Comparison of ENCODE assay signal across 14 cellular contexts in the genomic region with DNA sequence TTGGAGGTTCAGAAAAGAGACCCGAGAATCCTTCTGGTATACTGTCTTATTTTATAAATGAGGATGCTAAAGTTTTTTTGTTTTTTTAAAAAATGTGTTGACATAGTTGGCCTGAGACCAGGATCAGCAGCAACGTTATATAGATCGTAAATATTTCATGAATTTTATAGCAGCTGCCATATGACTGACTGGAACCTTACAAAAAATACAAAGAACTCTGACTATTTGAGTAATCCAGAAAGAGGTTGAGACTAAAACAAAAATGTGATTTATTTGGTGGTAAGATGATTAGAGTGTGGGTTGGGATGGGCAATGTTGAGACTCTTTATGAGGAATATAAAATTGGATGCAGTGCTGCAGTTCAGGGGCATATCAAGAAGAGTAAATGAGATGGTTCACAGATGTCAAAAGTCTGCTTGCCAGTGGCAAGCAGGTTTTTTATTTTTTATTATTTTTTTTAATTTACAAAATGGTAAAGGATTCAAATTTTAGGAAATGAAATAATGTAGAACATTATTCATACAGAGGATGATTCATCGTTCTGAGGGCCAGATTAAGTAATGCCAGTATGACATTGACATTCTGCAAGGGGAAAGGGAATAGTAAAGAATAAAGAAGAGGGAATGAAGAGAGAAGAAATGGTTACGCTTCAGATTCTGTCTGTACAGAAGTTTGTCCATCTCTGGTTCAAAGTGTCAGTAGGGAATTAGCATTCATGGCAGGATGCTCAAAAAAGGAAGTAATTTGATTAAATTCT. TPM values are rescaled to one million over a fixed set of nuclear protein-coding genes. Genes with fewer than 3 reads are reported as not detected.
A peak's percentile ranks its signal among the peaks of the same experiment; 100 is the strongest.
DNase-seq lines count a peak whose midpoint lies in the region; ATAC-seq and TF ChIP-seq lines count a peak whose summit lies in the region.
"Had no signal": no experiment of that assay in that cellular context is flagged by ENCODE, and none has a peak within 500 bp of the region (broad histone marks: within the 10 kb centered on the region; RNA-seq: fewer than 3 reads in every experiment).

No MANE protein-coding gene starts in this region.

- no peaks in the 10 kb centered on the region for H3K9me3 Mint-ChIP-seq in HFFc6
- H3K9me3 Mint-ChIP-seq: activated naive CD8-positive, alpha-beta T cell treated with anti-CD3 and anti-CD28 coated beads, Interleukin-2, amount 10 ng/mL, durations not matched to agents 7 days and 5 days had no signal

- no peak overlapping the region for H3K9ac ChIP-seq in adipocyte (ENCODE audit: low read length)

- DNase-seq in AG20443 (ENCODE audit: low spot score) (peak; percentile 13), HFFc6 (peak; percentile 12), adipocyte (ENCODE audit: low read depth) (peak; percentile 49), iris pigment epithelial cell (ENCODE audit: low read depth) (peak; percentile 54), NOMO-1 treated with DMSO at 0.1 percent for 48 hours (lab: John Stamatoyannopoulos, UW; ENCODE audit: unreplicated experiment) (no peak), hippocampal formation (lab: John Stamatoyannopoulos, UW) (no peak), NCI-H524 treated with DMSO at 0.1 percent for 48 hours (lab: John Stamatoyannopoulos, UW) (no peak)
- DNase-seq: activated naive CD8-positive, alpha-beta T cell treated with anti-CD3 and anti-CD28 coated beads, Interleukin-2, amount 10 ng/mL, durations not matched to agents 7 days and 5 days; NCI-H146; NCI-H510A treated with DMSO at 0.1 percent for 48 hours; Peyer's patch; T-helper 2 cell had no signal

- no peaks in the 10 kb centered on the region for H3K27me3 ChIP-seq in adipocyte (replicated peaks; ENCODE audit: control insufficient read depth, insufficient read depth, low read length)
- H3K27me3 ChIP-seq: Peyer's patch had no signal

- peak overlapping the region; percentile 47; the same call in 1 of the 2 replicates for H3K27ac Mint-ChIP-seq in HFFc6
- H3K27ac Mint-ChIP-seq: activated naive CD8-positive, alpha-beta T cell treated with anti-CD3 and anti-CD28 coated beads, Interleukin-2, amount 10 ng/mL, durations not matched to agents 7 days and 5 days had no signal

- no peak for TF ChIP-seq CTCF in HFFc6 (IDR thresholded peaks at IDR 0.05)

- H3K4me3 Mint-ChIP-seq in HFFc6, result peak overlapping the region; percentile 30; the same call in 1 of the 2 replicates
- H3K4me3 Mint-ChIP-seq: activated naive CD8-positive, alpha-beta T cell treated with anti-CD3 and anti-CD28 coated beads, Interleukin-2, amount 10 ng/mL, durations not matched to agents 7 days and 5 days had no signal

- no peaks in the 10 kb centered on the region for H3K27me3 Mint-ChIP-seq in HFFc6 (ENCODE audit: insufficient read depth)
- H3K27me3 Mint-ChIP-seq: activated naive CD8-positive, alpha-beta T cell treated with anti-CD3 and anti-CD28 coated beads, Interleukin-2, amount 10 ng/mL, durations not matched to agents 7 days and 5 days had no signal

- peaks cover 23% of the 10 kb centered on the region for H3K4me1 Mint-ChIP-seq in HFFc6 (ENCODE audit: low read depth)

- peaks cover 35% of the 10 kb centered on the region for H3K36me3 Mint-ChIP-seq in HFFc6 (ENCODE audit: low read depth)

- peaks cover 34% of the 10 kb centered on the region for H3K36me3 ChIP-seq in adipocyte (ENCODE audit: control insufficient read depth, insufficient read depth, low read length, severe bottlenecking)

- ATAC-seq in HG03108 (IDR thresholded peaks at IDR 0.05; ENCODE audit: unreplicated experiment), result no peak
- ATAC-seq: sciatic nerve had no signal

- peaks cover 20% of the 10 kb centered on the region for H3K4me1 ChIP-seq in adipocyte (ENCODE audit: control insufficient read depth, insufficient read depth, low read length)
- H3K4me1 ChIP-seq: Peyer's patch had no signal

- no peak overlapping the region for H3K4me3 ChIP-seq in adipocyte (ENCODE audit: low read length)
- H3K4me3 ChIP-seq: Peyer's patch had no signal

- no peaks in the 10 kb centered on the region for H3K9me3 ChIP-seq in adipocyte (ENCODE audit: control insufficient read depth, low read length)
- H3K9me3 ChIP-seq: Peyer's patch had no signal

RNA-seq across cellular contexts. Expression of a gene that starts 58.5 kb away (rescaled TPM):
- total RNA-seq in HFFc6 (2021; fragmentation: NEBNext Ultra II Directional; extraction: Animal tissue kit (Norgen Biotek cat#: 25700)), result 10 to 100 TPM; 35.2 to 43.3 (median 38.4) TPM

Comparison
In these comparisons a context has a peak if more than half of its experiments do, and no peak if none do; other contexts are left out.
1. DNase-seq: peak in AG20443 (single experiment), HFFc6 (single experiment), adipocyte (single experiment) and iris pigment epithelial cell (single experiment); none in NOMO-1 treated with DMSO at 0.1 percent for 48 hours (single experiment), hippocampal formation (0 of 2) and NCI-H524 treated with DMSO at 0.1 percent for 48 hours (single experiment).